1 cellular context compared by ENCODE assay signal in genomic region chr1:231065510-231066241, GRCh38.
A peak's percentile ranks its signal among the peaks of the same experiment; 100 is the strongest.
TF ChIP-seq lines count a peak whose summit lies in the region.

No MANE protein-coding gene starts in this region.

TF ChIP-seq in K562, 482 proteins besides CTCF, POLR2A, EP300 and RAD21 (continued from another document and continues in another):
- no peak for TF ChIP-seq GTF3C2 (IDR thresholded peaks at IDR 0.05; ENCODE audit: borderline replicate concordance, extremely low read depth, insufficient read length)
- TF ChIP-seq ZNF511 (CRISPR knock-in tag; IDR thresholded peaks at IDR 0.05), result no peak
- peak; percentile 90 to 92 for TF ChIP-seq TRIM24 (IDR thresholded peaks at IDR 0.05)
- TF ChIP-seq FOXM1 (IDR thresholded peaks at IDR 0.05; ENCODE audit: low read depth), result peak; percentile 79; the same call in 1 of the 2 replicates
- 0 out of 2 replicates have a peak, but pooled peaks have one; percentile 11 for TF ChIP-seq FOXM1 (CRISPR knock-in tag; IDR thresholded peaks at IDR 0.05; ENCODE audit: low read depth)
- TF ChIP-seq MAX (CRISPR knock-in tag; IDR thresholded peaks at IDR 0.05), result no peak
- no peak for TF ChIP-seq ZNF3 (CRISPR knock-in tag; IDR thresholded peaks at IDR 0.05)
- no peak for TF ChIP-seq RBM14 (IDR thresholded peaks at IDR 0.05; ENCODE audit: borderline replicate concordance, insufficient read depth, low read depth, low read length)
- no peak for TF ChIP-seq RBBP5 (IDR thresholded peaks at IDR 0.05; ENCODE audit: borderline replicate concordance, insufficient read depth, low read length, poor library complexity, severe bottlenecking)
- peak; percentile 86 for TF ChIP-seq DMBX1 (CRISPR knock-in tag; IDR thresholded peaks at IDR 0.05; ENCODE audit: borderline replicate concordance)
- TF ChIP-seq ZNF584 (CRISPR knock-in tag; IDR thresholded peaks at IDR 0.05; ENCODE audit: low read depth), result no peak
- TF ChIP-seq ZBTB34 (CRISPR knock-in tag; IDR thresholded peaks at IDR 0.05), result 0 out of 2 replicates have a peak, but pooled peaks have one; percentile 27
- TF ChIP-seq MAFG (tag; conservative IDR thresholded peaks at IDR 0.05), result no peak
- TF ChIP-seq ZNF655 (CRISPR knock-in tag; IDR thresholded peaks at IDR 0.05), result no peak
- no peak for TF ChIP-seq ZNF124 (CRISPR knock-in tag; IDR thresholded peaks at IDR 0.05)
- no peak for TF ChIP-seq ZFP91 (CRISPR knock-in tag; IDR thresholded peaks at IDR 0.05)
- no peak for TF ChIP-seq HMG20A (CRISPR knock-in tag; conservative IDR thresholded peaks at IDR 0.05)
- TF ChIP-seq IRF1 (CRISPR knock-in tag; IDR thresholded peaks at IDR 0.05; ENCODE audit: borderline replicate concordance), result no peak
- peak; percentile 13 for TF ChIP-seq DACH1 (IDR thresholded peaks at IDR 0.05; ENCODE audit: partially characterized antibody)
- peak; percentile 71 for TF ChIP-seq NFIC (IDR thresholded peaks at IDR 0.05)
- TF ChIP-seq BMI1 (IDR thresholded peaks at IDR 0.05; ENCODE audit: low read length), result no peak
- TF ChIP-seq NUFIP1 (IDR thresholded peaks at IDR 0.05; ENCODE audit: partially characterized antibody), result no peak
- no peak; the same call in 1 of the 2 replicates for TF ChIP-seq ESRRA (IDR thresholded peaks at IDR 0.05; ENCODE audit: borderline replicate concordance, low read depth)
- no peak for TF ChIP-seq XRCC4 (IDR thresholded peaks at IDR 0.05; ENCODE audit: extremely low read depth, insufficient read depth, insufficient read length)
- peak; percentile 43; the same call in 1 of the 2 replicates for TF ChIP-seq L3MBTL2 (IDR thresholded peaks at IDR 0.05)
- TF ChIP-seq ZNF24 (IDR thresholded peaks at IDR 0.05), result peak; percentile 45; the same call in 1 of the 2 replicates
- no peak for TF ChIP-seq ZNF407 (IDR thresholded peaks at IDR 0.05; ENCODE audit: low read depth)
- TF ChIP-seq NFATC3 (IDR thresholded peaks at IDR 0.05), result no peak
- TF ChIP-seq ZNF518B (CRISPR knock-in tag; IDR thresholded peaks at IDR 0.05), result no peak
- TF ChIP-seq MAZ (CRISPR knock-in tag; conservative IDR thresholded peaks at IDR 0.05 in 1 of 2, IDR thresholded peaks at IDR 0.05 in 1 of 2), result 0 out of 4 replicates have a peak, but pooled peaks of 1 of the 2 experiments have one; percentile 22
- no peak for TF ChIP-seq C11orf30 (IDR thresholded peaks at IDR 0.05; ENCODE audit: low read depth)
- peak; percentile 49; the same call in 1 of the 2 replicates for TF ChIP-seq MTA3 (IDR thresholded peaks at IDR 0.05; ENCODE audit: borderline replicate concordance)
- no peak for TF ChIP-seq GATAD2A (IDR thresholded peaks at IDR 0.05)
- no peak for TF ChIP-seq EWSR1 (IDR thresholded peaks at IDR 0.05; ENCODE audit: borderline replicate concordance, low read depth, partially characterized antibody)
- no peak for TF ChIP-seq CCAR2 (IDR thresholded peaks at IDR 0.05; ENCODE audit: low read depth, low read length)
- no peak for TF ChIP-seq HDAC6 (IDR thresholded peaks at IDR 0.05; ENCODE audit: low read depth, low read length)
- TF ChIP-seq NFRKB (IDR thresholded peaks at IDR 0.05; ENCODE audit: low read depth), result peak; percentile 31; the same call in 1 of the 2 replicates
